Comparison of ENCODE assay signal across 11 cellular contexts in the genomic region with DNA sequence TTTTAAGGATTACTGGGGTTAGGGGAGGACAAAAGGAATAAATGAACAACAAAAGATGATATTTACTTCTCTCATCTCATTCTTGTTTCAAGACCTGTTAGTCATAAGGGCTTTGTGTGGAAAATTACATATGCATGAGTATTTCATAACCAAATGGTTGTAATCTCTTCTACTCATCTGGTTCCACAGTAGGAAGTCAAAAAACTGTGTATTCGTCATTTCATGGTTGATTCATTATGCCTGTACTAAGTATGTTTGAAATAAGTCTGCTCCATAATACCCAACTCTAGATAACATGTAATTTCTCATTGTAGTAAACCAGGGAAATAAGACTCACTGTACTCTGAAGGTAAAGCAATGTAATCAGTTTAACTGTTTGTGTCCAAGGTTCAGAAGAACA.
DNase-seq lines count a peak whose midpoint lies in the region; ATAC-seq and TF ChIP-seq lines count a peak whose summit lies in the region.
"Had no signal": no experiment of that assay in that cellular context is flagged by ENCODE, and none has a peak within 500 bp of the region (broad histone marks: within the 10 kb centered on the region; RNA-seq: fewer than 3 reads in every experiment).

No MANE protein-coding gene starts in this region.

- no peaks in the 10 kb centered on the region for H3K36me3 Mint-ChIP-seq in activated T-cell treated with anti-CD3 and anti-CD28 coated beads, Interleukin-2, amount 50 U/mL, for 24 hours (ENCODE audit: low read depth)
- no peaks in the 10 kb centered on the region for H3K36me3 Mint-ChIP-seq in stimulated activated naive CD8-positive, alpha-beta T cell treated with anti-CD3 and anti-CD28 coated beads, Interleukin-15, Interleukin-2, amounts not matched to agents 100 ng/mL and 50 ng/mL, for 24 hours (ENCODE audit: low read depth)
- H3K36me3 Mint-ChIP-seq: IgD-negative memory B cell had no signal

- no peaks in the 10 kb centered on the region for H3K36me3 ChIP-seq in Karpas-422 (ENCODE audit: insufficient read depth, low read length)

- no peak overlapping the region for H3K27ac ChIP-seq in Karpas-422 (ENCODE audit: low read length)
- H3K27ac ChIP-seq: coronary artery had no signal

- H3K27me3 ChIP-seq in Karpas-422 (ENCODE audit: low read length) = no peaks in the 10 kb centered on the region

- TF ChIP-seq CTCF in epithelial cell of esophagus (IDR thresholded peaks at IDR 0.05; ENCODE audit: insufficient read depth, low read depth, low read length, missing control alignments) = no peak

- no peaks in the 10 kb centered on the region for H3K9me2 ChIP-seq in Karpas-422 (replicated peaks; ENCODE audit: insufficient read depth, low read length)

- ATAC-seq in GM19035 (IDR thresholded peaks at IDR 0.05; ENCODE audit: unreplicated experiment) = no peak

- H2AFZ ChIP-seq in Karpas-422 (ENCODE audit: low read length) = no peak overlapping the region

- DNase-seq in activated T-cell treated with anti-CD3 and anti-CD28 coated beads, Interleukin-2, amount 50 U/mL, for 24 hours = no peak
- no peak for DNase-seq in activated T-cell treated with anti-CD3 and anti-CD28 coated beads, Interleukin-2, amount 50 U/mL, for 48 hours
- DNase-seq in RKO (ENCODE audit: low spot score) (peak; percentile 70), epithelial cell of esophagus (ENCODE audit: low read depth) (peak; percentile 87), Karpas-422 (no peak), NCI-H146 (lab: John Stamatoyannopoulos, UW) (no peak)
- DNase-seq: stimulated activated CD8-positive, alpha-beta memory T cell treated with anti-CD3 and anti-CD28 coated beads, Interleukin-4, amount 100 ng/mL, for 48 hours had no signal

- H3K9me3 Mint-ChIP-seq in activated T-cell treated with anti-CD3 and anti-CD28 coated beads, Interleukin-2, amount 50 U/mL, for 24 hours = no peaks in the 10 kb centered on the region
- H3K9me3 Mint-ChIP-seq in stimulated activated naive CD8-positive, alpha-beta T cell treated with anti-CD3 and anti-CD28 coated beads, Interleukin-15, Interleukin-2, amounts not matched to agents 100 ng/mL and 50 ng/mL, for 24 hours = no peaks in the 10 kb centered on the region

- no peaks in the 10 kb centered on the region for H4K20me1 ChIP-seq in Karpas-422 (ENCODE audit: insufficient read depth, low read depth, low read length)

- peak overlapping the region; percentile 72 for H3K27ac Mint-ChIP-seq in activated T-cell treated with anti-CD3 and anti-CD28 coated beads, Interleukin-2, amount 50 U/mL, for 24 hours
- H3K27ac Mint-ChIP-seq in stimulated activated naive CD8-positive, alpha-beta T cell treated with anti-CD3 and anti-CD28 coated beads, Interleukin-15, Interleukin-2, amounts not matched to agents 100 ng/mL and 50 ng/mL, for 24 hours = peak overlapping the region; percentile 66
- H3K27ac Mint-ChIP-seq: IgD-negative memory B cell had no signal

- no peak overlapping the region for H3K4me2 ChIP-seq in Karpas-422 (ENCODE audit: low read depth, low read length, poor library complexity, severe bottlenecking)

- no peaks in the 10 kb centered on the region for H3K9me3 ChIP-seq in Karpas-422 (ENCODE audit: low read length)

- no peaks in the 10 kb centered on the region for H3K4me1 ChIP-seq in Karpas-422 (ENCODE audit: low read length)

- peaks cover 21% of the 10 kb centered on the region for H3K4me1 Mint-ChIP-seq in activated T-cell treated with anti-CD3 and anti-CD28 coated beads, Interleukin-2, amount 50 U/mL, for 24 hours (ENCODE audit: low read depth)
- H3K4me1 Mint-ChIP-seq in stimulated activated naive CD8-positive, alpha-beta T cell treated with anti-CD3 and anti-CD28 coated beads, Interleukin-15, Interleukin-2, amounts not matched to agents 100 ng/mL and 50 ng/mL, for 24 hours (ENCODE audit: low read depth) = peaks cover 25% of the 10 kb centered on the region
- H3K4me1 Mint-ChIP-seq: IgD-negative memory B cell had no signal

- H3K9ac ChIP-seq in Karpas-422 (ENCODE audit: low read length) = no peak overlapping the region

- no peaks in the 10 kb centered on the region for H3K79me2 ChIP-seq in Karpas-422 (ENCODE audit: low read length)

- peaks cover 3% of the 10 kb centered on the region for H3K27me3 Mint-ChIP-seq in activated T-cell treated with anti-CD3 and anti-CD28 coated beads, Interleukin-2, amount 50 U/mL, for 24 hours
- no peaks in the 10 kb centered on the region for H3K27me3 Mint-ChIP-seq in stimulated activated naive CD8-positive, alpha-beta T cell treated with anti-CD3 and anti-CD28 coated beads, Interleukin-15, Interleukin-2, amounts not matched to agents 100 ng/mL and 50 ng/mL, for 24 hours

- H3K4me3 ChIP-seq in epithelial cell of esophagus (ENCODE audit: low read length) (no peak overlapping the region), Karpas-422 (ENCODE audit: low read length) (no peak overlapping the region)
- H3K4me3 ChIP-seq: coronary artery had no signal

- no peak overlapping the region for H3K4me3 Mint-ChIP-seq in activated T-cell treated with anti-CD3 and anti-CD28 coated beads, Interleukin-2, amount 50 U/mL, for 24 hours
- peak overlapping the region; percentile 45 for H3K4me3 Mint-ChIP-seq in stimulated activated naive CD8-positive, alpha-beta T cell treated with anti-CD3 and anti-CD28 coated beads, Interleukin-15, Interleukin-2, amounts not matched to agents 100 ng/mL and 50 ng/mL, for 24 hours
- H3K4me3 Mint-ChIP-seq: IgD-negative memory B cell had no signal

Comparison
In these comparisons a context has a peak if more than half of its experiments do, and no peak if none do; other contexts are left out.
1. DNase-seq: peak in RKO (single experiment) and epithelial cell of esophagus (single experiment); none in activated T-cell treated with anti-CD3 and anti-CD28 coated beads, Interleukin-2, amount 50 U/mL, for 24 hours (single experiment), activated T-cell treated with anti-CD3 and anti-CD28 coated beads, Interleukin-2, amount 50 U/mL, for 48 hours (0 of 2), Karpas-422 (single experiment) and NCI-H146 (single experiment).